7 cellular contexts compared by ENCODE assay signal in the genomic region with DNA sequence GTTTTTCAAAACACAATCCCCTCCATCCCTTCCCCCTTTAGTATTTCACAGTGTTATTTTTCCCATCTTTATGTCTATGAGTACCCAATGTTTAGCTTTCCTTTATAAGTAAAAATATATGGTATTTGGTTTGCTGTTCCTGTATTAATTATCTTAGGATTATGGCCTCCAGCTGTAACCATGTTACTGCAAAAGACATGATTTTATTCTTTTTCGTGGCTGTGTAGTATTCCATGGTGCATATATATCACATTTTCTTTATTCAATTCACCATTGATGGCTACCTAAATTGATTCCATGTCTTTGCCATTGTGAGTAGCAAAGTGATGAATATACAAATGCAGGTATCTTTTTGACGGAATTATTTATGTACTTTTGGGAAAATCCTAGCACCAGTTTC.
"Had no signal": no experiment of that assay in that cellular context is flagged by ENCODE, and none has a peak within 500 bp of the region (broad histone marks: within the 10 kb centered on the region; RNA-seq: fewer than 3 reads in every experiment).

No MANE protein-coding gene starts in this region.

- ATAC-seq: GM12878 had no signal

- H3K4me3 ChIP-seq: GM12878 had no signal

- DNase-seq: GDM1, GF-D8 had no signal

- FAIRE-seq: G401.6, GM12878, GM12891, GM18507, GM19239 had no signal
